ENCODE assay signal across 18 cellular contexts in the genomic region with DNA sequence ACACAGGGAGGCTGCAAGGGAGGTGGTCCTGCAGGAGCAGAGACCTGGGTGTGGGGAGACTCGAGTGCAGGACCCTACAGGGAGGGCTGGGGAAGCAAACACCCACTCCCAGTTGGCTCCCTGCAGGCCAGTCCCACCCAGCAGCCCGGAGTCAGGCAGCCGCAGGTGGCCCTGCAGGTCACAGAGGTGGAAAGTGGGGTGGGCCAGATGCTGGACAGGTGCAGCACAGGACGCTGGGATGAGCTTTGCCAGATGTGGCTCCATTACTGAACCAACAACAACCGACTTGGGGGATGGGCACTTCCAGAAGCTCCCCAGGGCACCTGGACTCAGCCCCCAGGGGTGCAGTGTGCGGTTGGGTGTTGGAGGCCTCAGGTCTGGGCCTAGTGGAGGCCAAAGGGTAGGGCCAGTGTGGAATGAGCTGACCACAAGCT. TPM values are rescaled to one million over a fixed set of nuclear protein-coding genes. Genes with fewer than 3 reads are reported as not detected.
"Had no signal": no experiment of that assay in that cellular context is flagged by ENCODE, and none has a peak within 500 bp of the region (broad histone marks: within the 10 kb centered on the region; RNA-seq: fewer than 3 reads in every experiment).

No MANE protein-coding gene starts in this region.

- H3K4me1 Mint-ChIP-seq: activated CD4-positive, alpha-beta T cell treated with anti-CD3 and anti-CD28 coated beads for 36 hours had no signal

- H3K27me3 Mint-ChIP-seq: stimulated activated naive CD8-positive, alpha-beta T cell treated with anti-CD3 and anti-CD28 coated beads, Interleukin-15, Interleukin-2, amounts not matched to agents 100 ng/mL and 50 ng/mL, for 24 hours had no signal

- ATAC-seq: activated CD4-positive, alpha-beta T cell treated with anti-CD3 and anti-CD28 coated beads for 36 hours had no signal

- H3K9me3 Mint-ChIP-seq: activated CD4-positive, alpha-beta memory T cell treated with anti-CD3 and anti-CD28 coated beads for 36 hours; activated naive CD4-positive, alpha-beta T cell treated with anti-CD3 and anti-CD28 coated beads for 36 hours; activated T-helper 1 cell treated with anti-CD3 and anti-CD28 coated beads, Interleukin-12 subunit alpha, Interleukin-12 subunit beta, Interleukin-2, Interleukin-4 antibody, amounts not matched to agents 30 ng/mL and 10 ng/mL and 1 ng/mL, durations not matched to agents 14 hours and 24 hours and 36 hours; stimulated activated naive CD8-positive, alpha-beta T cell treated with anti-CD3 and anti-CD28 coated beads, Interleukin-15, Interleukin-2, amounts not matched to agents 100 ng/mL and 50 ng/mL, for 24 hours had no signal

- H3K9me3 ChIP-seq: neutrophil, testis had no signal

- H3K4me1 ChIP-seq: testis had no signal

- DNase-seq: activated CD4-positive, alpha-beta memory T cell treated with anti-CD3 and anti-CD28 coated beads for 36 hours; activated CD4-positive, alpha-beta T cell treated with anti-CD3 and anti-CD28 coated beads for 36 hours; activated CD8-positive, alpha-beta memory T cell treated with anti-CD3 and anti-CD28 coated beads, Interleukin-2, amount 50 U/mL, for 48 hours; activated naive CD4-positive, alpha-beta T cell treated with anti-CD3 and anti-CD28 coated beads for 36 hours; islet precursor cell; retina; T-helper 2 cell; testis had no signal

- H3K4me3 Mint-ChIP-seq: activated CD4-positive, alpha-beta memory T cell treated with anti-CD3 and anti-CD28 coated beads for 36 hours; activated CD4-positive, alpha-beta T cell treated with anti-CD3 and anti-CD28 coated beads for 36 hours; activated naive CD4-positive, alpha-beta T cell treated with anti-CD3 and anti-CD28 coated beads for 36 hours; activated T-helper 1 cell treated with anti-CD3 and anti-CD28 coated beads, Interleukin-12 subunit alpha, Interleukin-12 subunit beta, Interleukin-2, Interleukin-4 antibody, amounts not matched to agents 30 ng/mL and 10 ng/mL and 1 ng/mL, durations not matched to agents 14 hours and 24 hours and 36 hours; stimulated activated naive CD8-positive, alpha-beta T cell treated with anti-CD3 and anti-CD28 coated beads, Interleukin-15, Interleukin-2, amounts not matched to agents 100 ng/mL and 50 ng/mL, for 24 hours had no signal

- H3K4me3 ChIP-seq: smooth muscle cell, testis had no signal

- H3K36me3 Mint-ChIP-seq: activated CD4-positive, alpha-beta memory T cell treated with anti-CD3 and anti-CD28 coated beads for 36 hours had no signal

- H3K27me3 ChIP-seq: testis had no signal

- H3K36me3 ChIP-seq: neutrophil had no signal

- H3K4me2 ChIP-seq: smooth muscle cell had no signal

- H3K27ac ChIP-seq: epithelial cell of prostate, neutrophil, testis had no signal

- H3K27ac Mint-ChIP-seq: activated CD4-positive, alpha-beta memory T cell treated with anti-CD3 and anti-CD28 coated beads for 36 hours; activated CD4-positive, alpha-beta T cell treated with anti-CD3 and anti-CD28 coated beads for 36 hours; activated naive CD4-positive, alpha-beta T cell treated with anti-CD3 and anti-CD28 coated beads for 36 hours; activated T-helper 1 cell treated with anti-CD3 and anti-CD28 coated beads, Interleukin-12 subunit alpha, Interleukin-12 subunit beta, Interleukin-2, Interleukin-4 antibody, amounts not matched to agents 30 ng/mL and 10 ng/mL and 1 ng/mL, durations not matched to agents 14 hours and 24 hours and 36 hours; stimulated activated naive CD8-positive, alpha-beta T cell treated with anti-CD3 and anti-CD28 coated beads, Interleukin-15, Interleukin-2, amounts not matched to agents 100 ng/mL and 50 ng/mL, for 24 hours had no signal

RNA-seq across cellular contexts. Expression of a gene that starts 26.6 kb away (rescaled TPM):
- total RNA-seq: activated CD4-positive, alpha-beta memory T cell treated with anti-CD3 and anti-CD28 coated beads for 36 hours; activated T-helper 1 cell treated with anti-CD3 and anti-CD28 coated beads, Interleukin-12 subunit alpha, Interleukin-12 subunit beta, Interleukin-2, Interleukin-4 antibody, amounts not matched to agents 30 ng/mL and 10 ng/mL and 1 ng/mL, durations not matched to agents 14 hours and 24 hours and 36 hours; astrocyte; bronchial epithelial cell; dermis microvascular lymphatic vessel endothelial cell had no signal
- polyA plus RNA-seq: smooth muscle cell had no signal

RNA-seq across cellular contexts. Expression of a gene that starts 30.2 kb away (rescaled TPM):
- total RNA-seq: activated CD4-positive, alpha-beta memory T cell treated with anti-CD3 and anti-CD28 coated beads for 36 hours; activated CD4-positive, alpha-beta T cell treated with anti-CD3 and anti-CD28 coated beads for 36 hours; activated naive CD4-positive, alpha-beta T cell treated with anti-CD3 and anti-CD28 coated beads for 36 hours; activated T-helper 1 cell treated with anti-CD3 and anti-CD28 coated beads, Interleukin-12 subunit alpha, Interleukin-12 subunit beta, Interleukin-2, Interleukin-4 antibody, amounts not matched to agents 30 ng/mL and 10 ng/mL and 1 ng/mL, durations not matched to agents 14 hours and 24 hours and 36 hours; astrocyte; bronchial epithelial cell; dermis microvascular lymphatic vessel endothelial cell; lower leg skin; smooth muscle cell; ureter had no signal
- polyA plus RNA-seq: smooth muscle cell had no signal

RNA-seq across cellular contexts. Expression of a gene that starts 53.4 kb away (rescaled TPM):
- total RNA-seq: activated CD4-positive, alpha-beta memory T cell treated with anti-CD3 and anti-CD28 coated beads for 36 hours; astrocyte; bronchial epithelial cell; smooth muscle cell; ureter had no signal
